ENCODE assay signal across 16 cellular contexts in genomic region chr2:233845301-233846060, GRCh38.
"Had no signal": no experiment of that assay in that cellular context is flagged by ENCODE, and none has a peak within 500 bp of the region (broad histone marks: within the 10 kb centered on the region; RNA-seq: fewer than 3 reads in every experiment).

No MANE protein-coding gene starts in this region.

- ATAC-seq: effector memory CD8-positive, alpha-beta T cell; left lobe of liver; right cardiac atrium had no signal

- DNase-seq: activated CD4-positive, alpha-beta T cell treated with anti-CD3 and anti-CD28 coated beads for 1 hour; activated CD8-positive, alpha-beta memory T cell treated with anti-CD3 and anti-CD28 coated beads, Interleukin-2, amount 50 U/mL, for 4 hours; activated effector memory CD4-positive, alpha-beta T cell treated with anti-CD3 and anti-CD28 coated beads, Interleukin-2, amount 50 U/mL, for 16 hours; effector memory CD8-positive, alpha-beta T cell; foreskin melanocyte; kidney; midbrain; right cardiac atrium; stimulated activated CD4-positive, alpha-beta T cell treated with anti-CD3 and anti-CD28 coated beads, Interleukin-2, amount 100 ng/mL, for 48 hours; upper lobe of left lung; WERI-Rb-1 had no signal

- H3K27me3 ChIP-seq: adrenal gland, breast epithelium had no signal

- H3K9me3 ChIP-seq: adrenal gland, breast epithelium, stomach, upper lobe of left lung had no signal

- H3K36me3 ChIP-seq: adrenal gland, breast epithelium, upper lobe of left lung had no signal

- H3K4me3 ChIP-seq: adrenal gland, breast epithelium, stomach, upper lobe of left lung had no signal

- H3K27ac ChIP-seq: adrenal gland, breast epithelium, epithelial cell of prostate, stomach, upper lobe of left lung, WERI-Rb-1 had no signal

- H3K4me1 ChIP-seq: adrenal gland, breast epithelium, stomach, upper lobe of left lung had no signal
